In genomic region chr11:65274734-65275682, GRCh38 we compare ENCODE assay signal across 9 cellular contexts. TPM values are rescaled to one million over a fixed set of nuclear protein-coding genes. Genes with fewer than 3 reads are reported as not detected.
DNase-seq lines count a peak whose midpoint lies in the region; ATAC-seq and TF ChIP-seq lines count a peak whose summit lies in the region.
"Had no signal": no experiment of that assay in that cellular context is flagged by ENCODE, and none has a peak within 500 bp of the region (broad histone marks: within the 10 kb centered on the region; RNA-seq: fewer than 3 reads in every experiment).

No MANE protein-coding gene starts in this region.

- POLR2A ChIA-PET in WTC11 (lab: Charles Lee), result interaction anchor here (0.6 to 1.5 kb wide), 10 partner anchors 13 to 327 kb away, joined by 3 to 7 read pairs (median 4); partner anchors contain the start of gene POLA2
- POLR2A ChIA-PET in naive thymus-derived CD4-positive, alpha-beta T cell (lab: Charles Lee), result interaction anchor here (0.7 to 1.1 kb wide), 4 partner anchors 32 to 201 kb away, joined by 3 to 4 read pairs (median 4); no protein-coding TSS in a partner anchor

- peak; percentile 43; the same call in 1 of the 2 replicates for TF ChIP-seq CTCF in WTC11 (IDR thresholded peaks at IDR 0.05)
- peak; percentile 74 for TF ChIP-seq CTCF in fibroblast of the aortic adventitia (IDR thresholded peaks at IDR 0.05; ENCODE audit: insufficient read depth, low read length)

- H3K27me3 ChIP-seq in naive thymus-derived CD4-positive, alpha-beta T cell (ENCODE audit: control insufficient read depth in 2 of 2, insufficient read depth in 2 of 2, low read length in 2 of 2), result no peaks in the 10 kb centered on the region

- no peaks in the 10 kb centered on the region for H3K9me3 Mint-ChIP-seq in WTC11
- no peaks in the 10 kb centered on the region for H3K9me3 Mint-ChIP-seq in naive thymus-derived CD4-positive, alpha-beta T cell
- H3K9me3 Mint-ChIP-seq: IgD-negative memory B cell had no signal

- H3K27ac ChIP-seq in naive thymus-derived CD4-positive, alpha-beta T cell (ENCODE audit: low read depth, low read length), result no peak overlapping the region

- peaks cover 9% of the 10 kb centered on the region for H3K4me1 Mint-ChIP-seq in WTC11
- H3K4me1 Mint-ChIP-seq in naive thymus-derived CD4-positive, alpha-beta T cell, result peaks cover 0 to 21% (median 4%) of the 10 kb centered on the region in 7 donors

- H3K27ac Mint-ChIP-seq in WTC11, result no peak overlapping the region
- H3K27ac Mint-ChIP-seq in naive thymus-derived CD4-positive, alpha-beta T cell, result no peak overlapping the region

- in situ Hi-C loops in ACHN (cut with HindIII; ENCODE audit: low pct_ligation_motif_present, low pct_unique_long_range_greater_than_20kb, low sequenced_read_pairs), result no loop called here

- peaks cover 0 to 54% (median 4%) of the 10 kb centered on the region in 3 experiments for H3K36me3 ChIP-seq in naive thymus-derived CD4-positive, alpha-beta T cell (ENCODE audit: control insufficient read depth in 2 of 3, insufficient read depth in 3 of 3, low read length in 3 of 3)

- CTCF ChIA-PET in WTC11 (lab: Charles Lee), result interaction anchor here (0.5 to 7.0 kb wide), 61 partner anchors 9 to 750 kb away, joined by 3 to 156 read pairs (median 5); partner anchors contain the start of genes ARL2, CAPN1, CDC42EP2 and DPF2
- CTCF ChIA-PET in naive thymus-derived CD4-positive, alpha-beta T cell (lab: Charles Lee), result interaction anchor here (0.5 to 3.0 kb wide), 8 partner anchors 9 to 261 kb away, joined by 3 to 16 read pairs (median 4); partner anchors contain the start of gene CDC42EP2

- DNase-seq in ACHN, result peak; percentile 78
- DNase-seq in EH (ENCODE audit: low read depth), result peak; percentile 97
- peak; percentile 66 for DNase-seq in NCI-H146 (lab: John Stamatoyannopoulos, UW)
- peak; percentile 65 for DNase-seq in WTC11 (ENCODE audit: low spot score)
- DNase-seq in fibroblast of the aortic adventitia (ENCODE audit: low read depth), result peak; percentile 99
- peak in 5 of 9 donors; percentile 22 to 31 (median 24) for DNase-seq in naive thymus-derived CD4-positive, alpha-beta T cell
- no peak for DNase-seq in GM19240 (ENCODE audit: insufficient read length, low spot score)

- peak; percentile 97 for ATAC-seq in WTC11
- ATAC-seq in naive thymus-derived CD4-positive, alpha-beta T cell, result peak; percentile 78
- no peak for ATAC-seq in HG03175 (IDR thresholded peaks at IDR 0.05; ENCODE audit: unreplicated experiment)

- no peak overlapping the region for H3K4me3 Mint-ChIP-seq in WTC11
- no peak overlapping the region for H3K4me3 Mint-ChIP-seq in naive thymus-derived CD4-positive, alpha-beta T cell
- H3K4me3 Mint-ChIP-seq: IgD-negative memory B cell had no signal

- H3K27me3 Mint-ChIP-seq in WTC11 (ENCODE audit: low read depth), result no peaks in the 10 kb centered on the region
- H3K27me3 Mint-ChIP-seq in naive thymus-derived CD4-positive, alpha-beta T cell, result no peaks in the 10 kb centered on the region
- H3K27me3 Mint-ChIP-seq: IgD-negative memory B cell had no signal

- H3K36me3 Mint-ChIP-seq in WTC11, result peaks cover 53% of the 10 kb centered on the region
- peaks cover 8 to 33% (median 16%) of the 10 kb centered on the region in 5 donors for H3K36me3 Mint-ChIP-seq in naive thymus-derived CD4-positive, alpha-beta T cell

- no peaks in the 10 kb centered on the region for H3K4me1 ChIP-seq in naive thymus-derived CD4-positive, alpha-beta T cell (ENCODE audit: control insufficient read depth in 2 of 2, insufficient read depth in 2 of 2, low read length in 2 of 2)

- H3K9me3 ChIP-seq in naive thymus-derived CD4-positive, alpha-beta T cell (ENCODE audit: control insufficient read depth in 2 of 3, low read length in 3 of 3), result no peaks in the 10 kb centered on the region

- intact Hi-C loops in naive thymus-derived CD4-positive, alpha-beta T cell (cut with micrococcal nuclease), result loop anchor here (1.0 to 2.0 kb wide), 4 partner anchors 40 to 235 kb away; no protein-coding TSS in a partner anchor

- no peak overlapping the region for H3K4me3 ChIP-seq in fibroblast of the aortic adventitia (ENCODE audit: low read depth, low read length)
- no peak overlapping the region for H3K4me3 ChIP-seq in naive thymus-derived CD4-positive, alpha-beta T cell (ENCODE audit: low read length)

TF ChIP-seq in WTC11, 78 proteins besides CTCF, POLR2A, EP300 and RAD21:
- no peak for TF ChIP-seq CREM (CRISPR knock-in tag; IDR thresholded peaks at IDR 0.05)
- TF ChIP-seq ZMAT4 (CRISPR knock-in tag; IDR thresholded peaks at IDR 0.05), result no peak
- no peak for TF ChIP-seq OVOL2 (CRISPR knock-in tag; IDR thresholded peaks at IDR 0.05; ENCODE audit: borderline replicate concordance)
- TF ChIP-seq, protein P1, sequence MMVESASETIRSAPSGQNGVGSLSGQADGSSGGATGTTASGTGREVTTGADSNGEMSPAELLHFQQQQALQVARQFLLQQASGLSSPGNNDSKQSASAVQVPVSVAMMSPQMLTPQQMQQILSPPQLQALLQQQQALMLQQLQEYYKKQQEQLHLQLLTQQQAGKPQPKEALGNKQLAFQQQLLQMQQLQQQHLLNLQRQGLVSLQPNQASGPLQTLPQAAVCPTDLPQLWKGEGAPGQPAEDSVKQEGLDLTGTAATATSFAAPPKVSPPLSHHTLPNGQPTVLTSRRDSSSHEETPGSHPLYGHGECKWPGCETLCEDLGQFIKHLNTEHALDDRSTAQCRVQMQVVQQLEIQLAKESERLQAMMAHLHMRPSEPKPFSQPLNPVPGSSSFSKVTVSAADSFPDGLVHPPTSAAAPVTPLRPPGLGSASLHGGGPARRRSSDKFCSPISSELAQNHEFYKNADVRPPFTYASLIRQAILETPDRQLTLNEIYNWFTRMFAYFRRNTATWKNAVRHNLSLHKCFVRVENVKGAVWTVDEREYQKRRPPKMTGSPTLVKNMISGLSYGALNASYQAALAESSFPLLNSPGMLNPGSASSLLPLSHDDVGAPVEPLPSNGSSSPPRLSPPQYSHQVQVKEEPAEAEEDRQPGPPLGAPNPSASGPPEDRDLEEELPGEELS (CRISPR knock-in tag; IDR thresholded peaks at IDR 0.05), result no peak
- TF ChIP-seq ETV6 (CRISPR knock-in tag; IDR thresholded peaks at IDR 0.05), result no peak
- TF ChIP-seq NFYB (CRISPR knock-in tag; conservative IDR thresholded peaks at IDR 0.05; ENCODE audit: low read depth), result no peak
- no peak for TF ChIP-seq RORB (CRISPR knock-in tag; IDR thresholded peaks at IDR 0.05)
- TF ChIP-seq, protein P2, sequence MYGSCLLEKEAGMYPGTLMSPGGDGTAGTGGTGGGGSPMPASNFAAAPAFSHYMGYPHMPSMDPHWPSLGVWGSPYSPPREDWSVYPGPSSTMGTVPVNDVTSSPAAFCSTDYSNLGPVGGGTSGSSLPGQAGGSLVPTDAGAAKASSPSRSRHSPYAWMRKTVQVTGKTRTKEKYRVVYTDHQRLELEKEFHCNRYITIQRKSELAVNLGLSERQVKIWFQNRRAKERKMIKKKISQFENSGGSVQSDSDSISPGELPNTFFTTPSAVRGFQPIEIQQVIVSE (CRISPR knock-in tag; IDR thresholded peaks at IDR 0.05; ENCODE audit: borderline replicate concordance), result no peak
- no peak for TF ChIP-seq ZNF121 (CRISPR knock-in tag; IDR thresholded peaks at IDR 0.05)
- TF ChIP-seq CBFB (CRISPR knock-in tag; IDR thresholded peaks at IDR 0.05; ENCODE audit: low read depth), result no peak
- no peak for TF ChIP-seq KAT7 (CRISPR knock-in tag; IDR thresholded peaks at IDR 0.05; ENCODE audit: borderline replicate concordance)
- TF ChIP-seq ZNF671 (CRISPR knock-in tag; IDR thresholded peaks at IDR 0.05), result no peak
- no peak for TF ChIP-seq TEAD1 (CRISPR knock-in tag; IDR thresholded peaks at IDR 0.05)
- no peak for TF ChIP-seq ESRRA (CRISPR knock-in tag; IDR thresholded peaks at IDR 0.05; ENCODE audit: borderline replicate concordance)

RNA-seq across cellular contexts. Expression of gene POLA2, which starts 13.2 kb away (rescaled TPM):
- total RNA-seq in WTC11 (2021) (26.9 to 35.6 TPM (median 28.5 TPM) in 3 replicates), fibroblast of the aortic adventitia (ENCODE audit: low replicate concordance) (8.7 and 32.4 TPM in 2 replicates)
- total RNA-seq in naive thymus-derived CD4-positive, alpha-beta T cell, result 10 to 100 TPM; 13.4 to 51.6 (median 27.8) TPM
- polyA plus RNA-seq in naive thymus-derived CD4-positive, alpha-beta T cell, result 10 to 100 TPM in 1 of 2 donors, 1 to 10 TPM in 1; 9.0 to 12.9 TPM

RNA-seq across cellular contexts. Expression of gene CDC42EP2, which starts 39.7 kb away (rescaled TPM):
- total RNA-seq in WTC11 (2021), result 11.0 to 15.2 TPM (median 11.5 TPM) in 3 replicates
- total RNA-seq in fibroblast of the aortic adventitia (ENCODE audit: low replicate concordance), result 4.7 and 28.0 TPM in 2 replicates
- total RNA-seq in naive thymus-derived CD4-positive, alpha-beta T cell, result 1 to 10 TPM in 2 of 5 experiments, under 1 TPM in 3; 0.58 to 1.8 (median 0.89) TPM
- not detected for polyA plus RNA-seq in naive thymus-derived CD4-positive, alpha-beta T cell
- polyA plus RNA-seq: IgD-negative memory B cell had no signal

RNA-seq across cellular contexts. Expression of gene DPF2, which starts 58.6 kb away (rescaled TPM):
- 59.0 to 71.0 TPM (median 66.3 TPM) in 3 replicates for total RNA-seq in WTC11 (2021)
- 46.4 and 75.9 TPM in 2 replicates for total RNA-seq in fibroblast of the aortic adventitia (ENCODE audit: low replicate concordance)
- 10 to 100 TPM; 45.3 to 99.3 (median 88.1) TPM for total RNA-seq in naive thymus-derived CD4-positive, alpha-beta T cell
- 10 to 100 TPM; 52.4 to 70.6 TPM for polyA plus RNA-seq in naive thymus-derived CD4-positive, alpha-beta T cell
